In genomic region chr2:105773568-105773967, GRCh38 we compare ENCODE assay signal across 14 cellular contexts. TPM values are rescaled to one million over a fixed set of nuclear protein-coding genes. Genes with fewer than 3 reads are reported as not detected.
DNase-seq lines count a peak whose midpoint lies in the region; ATAC-seq and TF ChIP-seq lines count a peak whose summit lies in the region.
"Had no signal": no experiment of that assay in that cellular context is flagged by ENCODE, and none has a peak within 500 bp of the region (broad histone marks: within the 10 kb centered on the region; RNA-seq: fewer than 3 reads in every experiment).

No MANE protein-coding gene starts in this region.

- peaks cover 0 to 13% (median 4%) of the 10 kb centered on the region in 3 experiments for H3K36me3 ChIP-seq in naive thymus-derived CD4-positive, alpha-beta T cell (ENCODE audit: control insufficient read depth in 2 of 3, insufficient read depth in 3 of 3, low read length in 3 of 3)

- H3K27ac Mint-ChIP-seq in T-helper 1 cell treated with Interleukin-12 subunit alpha and Interleukin-12 subunit beta and Interleukin-4 antibody, amounts not matched to agents 30 μg/mL and 1 μg/mL, for 36 hours: peak overlapping the region; percentile 55
- H3K27ac Mint-ChIP-seq in Calu3 (ENCODE audit: unreplicated experiment): peak overlapping the region; percentile 54
- peak overlapping the region; percentile 62 for H3K27ac Mint-ChIP-seq in activated T-helper 17 cell treated with anti-CD3 and anti-CD28 coated beads, Interleukin-2, amount 50 U/mL, for 72 hours
- H3K27ac Mint-ChIP-seq in naive thymus-derived CD4-positive, alpha-beta T cell: peak overlapping the region; percentile 85 to 96 (median 92)

- DNase-seq in T-helper 1 cell: no peak
- no peak for DNase-seq in Calu3
- DNase-seq in naive thymus-derived CD4-positive, alpha-beta T cell: no peak
- DNase-seq in midbrain (lab: John Stamatoyannopoulos, UW): no peak
- DNase-seq: activated CD4-positive, CD25-positive, alpha-beta regulatory T cell treated with anti-CD3 and anti-CD28 coated beads, Interleukin-2, amount 50 U/mL, for 72 hours; GM23248; KG1; NCI-H2081; testis had no signal

- peaks cover 21% of the 10 kb centered on the region for H3K36me3 Mint-ChIP-seq in T-helper 1 cell treated with Interleukin-12 subunit alpha and Interleukin-12 subunit beta and Interleukin-4 antibody, amounts not matched to agents 30 μg/mL and 1 μg/mL, for 36 hours (ENCODE audit: low read depth)
- H3K36me3 Mint-ChIP-seq in Calu3 (ENCODE audit: insufficient read depth, unreplicated experiment): peaks cover 10% of the 10 kb centered on the region
- peaks cover 82% of the 10 kb centered on the region for H3K36me3 Mint-ChIP-seq in activated T-helper 17 cell treated with anti-CD3 and anti-CD28 coated beads, Interleukin-2, amount 50 U/mL, for 72 hours (ENCODE audit: low read depth)
- peaks cover 5 to 23% (median 10%) of the 10 kb centered on the region in 5 donors for H3K36me3 Mint-ChIP-seq in naive thymus-derived CD4-positive, alpha-beta T cell

- H3K27me3 Mint-ChIP-seq in T-helper 1 cell treated with Interleukin-12 subunit alpha and Interleukin-12 subunit beta and Interleukin-4 antibody, amounts not matched to agents 30 μg/mL and 1 μg/mL, for 36 hours (ENCODE audit: low read depth): no peaks in the 10 kb centered on the region
- no peaks in the 10 kb centered on the region for H3K27me3 Mint-ChIP-seq in Calu3 (ENCODE audit: unreplicated experiment)
- no peaks in the 10 kb centered on the region for H3K27me3 Mint-ChIP-seq in activated T-helper 17 cell treated with anti-CD3 and anti-CD28 coated beads, Interleukin-2, amount 50 U/mL, for 72 hours
- no peaks in the 10 kb centered on the region for H3K27me3 Mint-ChIP-seq in naive thymus-derived CD4-positive, alpha-beta T cell
- H3K27me3 Mint-ChIP-seq: dendritic cell treated with granulocyte-macrophage colony-stimulating factor and Interleukin-4, amounts not matched to agents 40 ng/mL and 50 ng/mL, for 4 days had no signal

- H3K4me1 ChIP-seq in naive thymus-derived CD4-positive, alpha-beta T cell (ENCODE audit: control insufficient read depth in 2 of 2, insufficient read depth in 2 of 2, low read length in 2 of 2): peaks cover 81 to 83% of the 10 kb centered on the region in 2 donors

- POLR2A ChIA-PET in naive thymus-derived CD4-positive, alpha-beta T cell (lab: Charles Lee): interaction anchor here (1.5 to 1.7 kb wide), 4 partner anchors 26 to 190 kb away, joined by 3 to 5 read pairs (median 4); no protein-coding TSS in a partner anchor

- no peak for TF ChIP-seq CTCF in Calu3 (IDR thresholded peaks at IDR 0.05; ENCODE audit: unreplicated experiment)

- H3K27ac ChIP-seq in naive thymus-derived CD4-positive, alpha-beta T cell (ENCODE audit: low read depth, low read length): peak overlapping the region; percentile 62
- H3K27ac ChIP-seq: GM23248, testis had no signal

- no peak overlapping the region for H3K4me3 ChIP-seq in naive thymus-derived CD4-positive, alpha-beta T cell (ENCODE audit: low read length)
- H3K4me3 ChIP-seq: GM23248, testis had no signal

- H3K4me1 Mint-ChIP-seq in T-helper 1 cell treated with Interleukin-12 subunit alpha and Interleukin-12 subunit beta and Interleukin-4 antibody, amounts not matched to agents 30 μg/mL and 1 μg/mL, for 36 hours (ENCODE audit: low read depth): peaks cover 76% of the 10 kb centered on the region
- H3K4me1 Mint-ChIP-seq in Calu3 (ENCODE audit: low read depth, unreplicated experiment): peaks cover 15% of the 10 kb centered on the region
- peaks cover 76% of the 10 kb centered on the region for H3K4me1 Mint-ChIP-seq in activated T-helper 17 cell treated with anti-CD3 and anti-CD28 coated beads, Interleukin-2, amount 50 U/mL, for 72 hours
- H3K4me1 Mint-ChIP-seq in naive thymus-derived CD4-positive, alpha-beta T cell: peaks cover 76 to 100% (median 95%) of the 10 kb centered on the region in 7 donors

- intact Hi-C loops in Calu3 (cut with micrococcal nuclease; ENCODE audit: unreplicated experiment): no loop called here
- intact Hi-C loops in naive thymus-derived CD4-positive, alpha-beta T cell (cut with micrococcal nuclease): no loop called here

- CTCF ChIA-PET in Calu3 (lab: Charles Lee): no interaction called here
- CTCF ChIA-PET in naive thymus-derived CD4-positive, alpha-beta T cell (lab: Charles Lee): interaction anchor here (1.1 kb wide), 1 partner anchor 16 kb away, joined by 3 read pairs; no protein-coding TSS in a partner anchor

- no TSS peak for BruUV-seq in Calu3 (replicated peaks; lab: Mats Ljungman, UMichigan)

- ATAC-seq in activated T-helper 17 cell treated with anti-CD3 and anti-CD28 coated beads, Interleukin-2, amount 50 U/mL, for 72 hours (replicated peaks): no peak
- no peak for ATAC-seq in naive thymus-derived CD4-positive, alpha-beta T cell
- ATAC-seq in HG02759 (IDR thresholded peaks at IDR 0.05; ENCODE audit: unreplicated experiment) (no peak), GM19455 (IDR thresholded peaks at IDR 0.05; ENCODE audit: unreplicated experiment) (no peak)

- no peak overlapping the region for H3K4me3 Mint-ChIP-seq in T-helper 1 cell treated with Interleukin-12 subunit alpha and Interleukin-12 subunit beta and Interleukin-4 antibody, amounts not matched to agents 30 μg/mL and 1 μg/mL, for 36 hours
- no peak overlapping the region for H3K4me3 Mint-ChIP-seq in Calu3 (ENCODE audit: low read depth, unreplicated experiment)
- H3K4me3 Mint-ChIP-seq in activated T-helper 17 cell treated with anti-CD3 and anti-CD28 coated beads, Interleukin-2, amount 50 U/mL, for 72 hours: peak overlapping the region; percentile 98
- H3K4me3 Mint-ChIP-seq in naive thymus-derived CD4-positive, alpha-beta T cell: peak overlapping the region; percentile 14 to 93 (median 68)
- H3K4me3 Mint-ChIP-seq: dendritic cell treated with granulocyte-macrophage colony-stimulating factor and Interleukin-4, amounts not matched to agents 40 ng/mL and 50 ng/mL, for 4 days had no signal

- H3K27me3 ChIP-seq in naive thymus-derived CD4-positive, alpha-beta T cell (ENCODE audit: control insufficient read depth in 2 of 2, insufficient read depth in 2 of 2, low read length in 2 of 2): no peaks in the 10 kb centered on the region
- H3K27me3 ChIP-seq: testis had no signal

- no peaks in the 10 kb centered on the region for H3K9me3 Mint-ChIP-seq in T-helper 1 cell treated with Interleukin-12 subunit alpha and Interleukin-12 subunit beta and Interleukin-4 antibody, amounts not matched to agents 30 μg/mL and 1 μg/mL, for 36 hours
- no peaks in the 10 kb centered on the region for H3K9me3 Mint-ChIP-seq in Calu3 (ENCODE audit: low read depth, unreplicated experiment)
- no peaks in the 10 kb centered on the region for H3K9me3 Mint-ChIP-seq in activated T-helper 17 cell treated with anti-CD3 and anti-CD28 coated beads, Interleukin-2, amount 50 U/mL, for 72 hours
- H3K9me3 Mint-ChIP-seq in naive thymus-derived CD4-positive, alpha-beta T cell: peaks cover 0 to 2% (median 0%) of the 10 kb centered on the region in 11 donors
- H3K9me3 Mint-ChIP-seq: dendritic cell treated with granulocyte-macrophage colony-stimulating factor and Interleukin-4, amounts not matched to agents 40 ng/mL and 50 ng/mL, for 4 days had no signal

- no peaks in the 10 kb centered on the region for H3K9me3 ChIP-seq in naive thymus-derived CD4-positive, alpha-beta T cell (ENCODE audit: control insufficient read depth in 2 of 3, low read length in 3 of 3)
- H3K9me3 ChIP-seq: testis had no signal

RNA-seq across cellular contexts. Expression of gene NCK2, which starts 28.9 kb away (rescaled TPM):
- total RNA-seq in Calu3 (2022): 88.6 and 96.9 TPM in 2 replicates
- total RNA-seq in activated T-helper 17 cell treated with anti-CD3 and anti-CD28 coated beads, Interleukin-2, amount 50 U/mL, for 72 hours: 10 to 100 TPM; 75.4 to 85.4 TPM
- total RNA-seq in naive thymus-derived CD4-positive, alpha-beta T cell: 100 to 1,000 TPM in 4 of 5 experiments, 10 to 100 TPM in 1; 75.3 to 134 (median 109) TPM
- 10 to 100 TPM; 30.8 to 73.0 TPM for polyA plus RNA-seq in naive thymus-derived CD4-positive, alpha-beta T cell

Comparison
In these comparisons a context has a peak if more than half of its experiments do, and no peak if none do; other contexts are left out.
1. H3K4me3 Mint-ChIP-seq: peak in activated T-helper 17 cell treated with anti-CD3 and anti-CD28 coated beads, Interleukin-2, amount 50 U/mL, for 72 hours (single experiment) and naive thymus-derived CD4-positive, alpha-beta T cell (10 of 10); none in T-helper 1 cell treated with Interleukin-12 subunit alpha and Interleukin-12 subunit beta and Interleukin-4 antibody, amounts not matched to agents 30 μg/mL and 1 μg/mL, for 36 hours (single experiment) and Calu3 (single experiment).
2. Peak in every context shown above with its lines, with median percentiles within 50 percentile points of each other: H3K27ac Mint-ChIP-seq.